14 cellular contexts compared by ENCODE assay signal in the genomic region with DNA sequence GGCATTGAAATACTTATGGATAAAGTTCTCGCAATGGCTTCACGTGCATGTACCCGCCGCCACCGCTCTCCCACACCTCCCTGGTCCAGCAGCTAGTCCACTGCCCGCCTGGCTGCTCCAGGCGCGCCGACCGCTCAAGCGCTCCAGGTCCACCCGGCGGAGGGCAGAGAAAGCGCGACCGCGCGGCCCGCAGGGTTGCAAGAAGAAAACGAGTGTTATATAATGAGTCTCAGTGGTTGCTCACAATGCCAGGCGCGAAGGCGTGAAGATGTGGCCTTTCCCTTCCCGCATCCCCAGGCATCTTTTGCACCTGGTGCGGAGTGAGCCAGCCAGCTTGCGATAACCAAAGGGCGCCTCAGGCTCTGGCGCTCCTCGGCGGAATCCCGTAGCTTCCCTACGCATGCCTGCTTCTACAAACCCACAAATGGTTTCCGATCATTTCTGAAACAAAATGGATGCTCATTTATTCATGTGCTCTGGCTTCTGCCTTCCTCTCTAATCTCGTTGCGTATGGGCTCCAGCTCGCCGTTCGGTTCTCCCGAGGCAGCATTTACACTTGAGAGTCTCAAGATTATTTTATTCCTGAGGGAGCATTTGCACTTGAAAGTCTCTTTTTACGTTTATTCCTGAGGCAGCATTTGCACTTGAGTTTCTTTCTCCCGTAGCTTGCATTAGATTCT. TPM values are rescaled to one million over a fixed set of nuclear protein-coding genes. Genes with fewer than 3 reads are reported as not detected.
DNase-seq lines count a peak whose midpoint lies in the region; ATAC-seq and TF ChIP-seq lines count a peak whose summit lies in the region.
"Had no signal": no experiment of that assay in that cellular context is flagged by ENCODE, and none has a peak within 500 bp of the region (broad histone marks: within the 10 kb centered on the region; RNA-seq: fewer than 3 reads in every experiment).

No MANE protein-coding gene starts in this region.

- H3K27me3 ChIP-seq in thoracic aorta (replicated peaks; ENCODE audit: insufficient read depth), result peaks cover 57% of the 10 kb centered on the region

- H3K27me3 Mint-ChIP-seq in activated naive CD4-positive, alpha-beta T cell treated with anti-CD3 and anti-CD28 coated beads, Interleukin-2, amount 50 U/mL, for 24 hours, result peaks cover 71% of the 10 kb centered on the region
- peaks cover 94% of the 10 kb centered on the region for H3K27me3 Mint-ChIP-seq in activated naive CD8-positive, alpha-beta T cell treated with anti-CD3 and anti-CD28 coated beads, Interleukin-2, amount 50 U/mL, for 24 hours

- no peak for DNase-seq in activated naive CD4-positive, alpha-beta T cell treated with anti-CD3 and anti-CD28 coated beads, Interleukin-2, amount 50 U/mL, for 72 hours (ENCODE audit: low spot score in 2 of 2)
- DNase-seq in activated naive CD8-positive, alpha-beta T cell treated with anti-CD3 and anti-CD28 coated beads, Interleukin-2, amount 50 U/mL, for 24 hours, result no peak
- peak; percentile 80 for DNase-seq in islet precursor cell
- DNase-seq in thoracic aorta (ENCODE audit: low spot score), result no peak
- no peak for DNase-seq in HT-29 (ENCODE audit: low spot score)
- no peak for DNase-seq in stimulated activated CD4-positive, alpha-beta T cell treated with anti-CD3 and anti-CD28 coated beads, Interleukin-1b, Interleukin-23, amount 100 ng/mL, for 48 hours
- DNase-seq in SIG-M5 (lab: John Stamatoyannopoulos, UW), result no peak
- DNase-seq: activated CD8-positive, alpha-beta memory T cell treated with anti-CD3 and anti-CD28 coated beads, Interleukin-2, amount 50 U/mL, for 48 hours; dorsolateral prefrontal cortex had no signal

- peaks cover 10% of the 10 kb centered on the region for H3K36me3 Mint-ChIP-seq in activated naive CD4-positive, alpha-beta T cell treated with anti-CD3 and anti-CD28 coated beads, Interleukin-2, amount 50 U/mL, for 24 hours
- peaks cover 38 to 50% of the 10 kb centered on the region in 2 donors for H3K36me3 Mint-ChIP-seq in activated naive CD4-positive, alpha-beta T cell treated with anti-CD3 and anti-CD28 coated beads, Interleukin-2, amount 50 U/mL, for 72 hours
- peaks cover 17% of the 10 kb centered on the region for H3K36me3 Mint-ChIP-seq in activated naive CD8-positive, alpha-beta T cell treated with anti-CD3 and anti-CD28 coated beads, Interleukin-2, amount 50 U/mL, for 24 hours (ENCODE audit: low read depth)

- no peak for TF ChIP-seq CTCF in thoracic aorta (IDR thresholded peaks at IDR 0.05)

- H3K27ac ChIP-seq in thoracic aorta, result no peak overlapping the region
- H3K27ac ChIP-seq: BLaER1 treated with 17β-estradiol and CSF1 and Interleukin-3, amounts not matched to agents 10 nM and 100 nM; dorsolateral prefrontal cortex; prostate gland; SK-N-MC had no signal

- H3K4me1 Mint-ChIP-seq in activated naive CD4-positive, alpha-beta T cell treated with anti-CD3 and anti-CD28 coated beads, Interleukin-2, amount 50 U/mL, for 24 hours, result peaks cover 19% of the 10 kb centered on the region
- H3K4me1 Mint-ChIP-seq in activated naive CD8-positive, alpha-beta T cell treated with anti-CD3 and anti-CD28 coated beads, Interleukin-2, amount 50 U/mL, for 24 hours, result peaks cover 34% of the 10 kb centered on the region

- H3K27ac Mint-ChIP-seq in activated naive CD4-positive, alpha-beta T cell treated with anti-CD3 and anti-CD28 coated beads, Interleukin-2, amount 50 U/mL, for 24 hours, result peak overlapping the region; percentile 46
- peak overlapping the region in 1 of 2 donors; percentile 50 for H3K27ac Mint-ChIP-seq in activated naive CD4-positive, alpha-beta T cell treated with anti-CD3 and anti-CD28 coated beads, Interleukin-2, amount 50 U/mL, for 72 hours
- H3K27ac Mint-ChIP-seq in activated naive CD8-positive, alpha-beta T cell treated with anti-CD3 and anti-CD28 coated beads, Interleukin-2, amount 50 U/mL, for 24 hours, result peak overlapping the region; percentile 49

- H3K9me3 ChIP-seq in thoracic aorta, result no peaks in the 10 kb centered on the region
- H3K9me3 ChIP-seq: prostate gland had no signal

- peaks cover 11 to 18% of the 10 kb centered on the region in 2 donors for H3K4me1 ChIP-seq in thoracic aorta (ENCODE audit: control insufficient read depth in 1 of 2, low read depth in 2 of 2)
- H3K4me1 ChIP-seq: prostate gland had no signal

- peak overlapping the region; percentile 35 for H3K4me3 ChIP-seq in thoracic aorta
- H3K4me3 ChIP-seq: K562, prostate gland, SK-N-MC had no signal

- peaks cover 27% of the 10 kb centered on the region for H3K9me3 Mint-ChIP-seq in activated naive CD4-positive, alpha-beta T cell treated with anti-CD3 and anti-CD28 coated beads, Interleukin-2, amount 50 U/mL, for 24 hours
- H3K9me3 Mint-ChIP-seq in activated naive CD4-positive, alpha-beta T cell treated with anti-CD3 and anti-CD28 coated beads, Interleukin-2, amount 50 U/mL, for 72 hours, result peaks cover 16 to 35% of the 10 kb centered on the region in 2 donors
- H3K9me3 Mint-ChIP-seq in activated naive CD8-positive, alpha-beta T cell treated with anti-CD3 and anti-CD28 coated beads, Interleukin-2, amount 50 U/mL, for 24 hours, result peaks cover 27% of the 10 kb centered on the region

- peak overlapping the region; percentile 27 for H3K4me3 Mint-ChIP-seq in activated naive CD4-positive, alpha-beta T cell treated with anti-CD3 and anti-CD28 coated beads, Interleukin-2, amount 50 U/mL, for 24 hours
- H3K4me3 Mint-ChIP-seq in activated naive CD8-positive, alpha-beta T cell treated with anti-CD3 and anti-CD28 coated beads, Interleukin-2, amount 50 U/mL, for 24 hours, result peak overlapping the region; percentile 22

- ATAC-seq in activated naive CD4-positive, alpha-beta T cell treated with anti-CD3 and anti-CD28 coated beads, Interleukin-2, amount 50 U/mL, for 72 hours, result no peak
- ATAC-seq in activated naive CD8-positive, alpha-beta T cell treated with anti-CD3 and anti-CD28 coated beads, Interleukin-2, amount 50 U/mL, for 24 hours, result no peak
- no peak for ATAC-seq in thoracic aorta (ENCODE audit: insufficient number of reproducible peaks, low FRiP score, low read depth)
- ATAC-seq: K562 had no signal

- H3K36me3 ChIP-seq in thoracic aorta, result no peaks in the 10 kb centered on the region
- H3K36me3 ChIP-seq: prostate gland had no signal

RNA-seq across cellular contexts. Expression of a gene that starts 25.7 kb away (rescaled TPM):
- total RNA-seq in activated naive CD4-positive, alpha-beta T cell treated with anti-CD3 and anti-CD28 coated beads, Interleukin-2, amount 50 U/mL, for 72 hours, result under 1 TPM; 0.43 to 0.68 TPM
- 10 to 100 TPM in 1 of 2 donors, 1 to 10 TPM in 1; 4.1 to 10.3 TPM for total RNA-seq in thoracic aorta
- 871 and 958 TPM in 2 replicates for total RNA-seq in HT-29 (2014; rRNA removed; shearing (Covaris generic))
- total RNA-seq: K562 had no signal

RNA-seq across cellular contexts. Expression of a gene that starts 26.1 kb away (rescaled TPM):
- total RNA-seq in activated naive CD4-positive, alpha-beta T cell treated with anti-CD3 and anti-CD28 coated beads, Interleukin-2, amount 50 U/mL, for 72 hours, result under 1 TPM in 1 of 2 donors, not detected in 1; 0.20 TPM
- total RNA-seq in thoracic aorta, result not detected
- total RNA-seq in HT-29 (2014; rRNA removed; shearing (Covaris generic)), result 6.7 and 6.9 TPM in 2 replicates
- total RNA-seq: K562 had no signal

RNA-seq across cellular contexts. Expression of a gene that starts 40.6 kb away (rescaled TPM):
- under 1 TPM; 0.09 to 0.23 TPM for total RNA-seq in activated naive CD4-positive, alpha-beta T cell treated with anti-CD3 and anti-CD28 coated beads, Interleukin-2, amount 50 U/mL, for 72 hours
- 10 to 100 TPM in 1 of 2 donors, 1 to 10 TPM in 1; 2.6 to 10.0 TPM for total RNA-seq in thoracic aorta
- total RNA-seq in HT-29 (2014; rRNA removed; shearing (Covaris generic)), result 13.0 and 24.8 TPM in 2 replicates
- total RNA-seq: K562 had no signal

Comparison
In these comparisons a context has a peak if more than half of its experiments do, and no peak if none do; other contexts are left out.
1. RNA of a gene that starts 25.7 kb away (total RNA-seq): 871 to 958 TPM in HT-29; 4.1 to 10.3 TPM in thoracic aorta and 0.43 to 0.68 TPM in activated naive CD4-positive, alpha-beta T cell treated with anti-CD3 and anti-CD28 coated beads, Interleukin-2, amount 50 U/mL, for 72 hours; every median in the first group is over 10 times any median in the second.